ENCODE assay signal across 18 cellular contexts in genomic region chrX:17824980-17825379, GRCh38. TPM values are rescaled to one million over a fixed set of nuclear protein-coding genes. Genes with fewer than 3 reads are reported as not detected.
DNase-seq lines count a peak whose midpoint lies in the region; ATAC-seq and TF ChIP-seq lines count a peak whose summit lies in the region.
"Had no signal": no experiment of that assay in that cellular context is flagged by ENCODE, and none has a peak within 500 bp of the region (broad histone marks: within the 10 kb centered on the region; RNA-seq: fewer than 3 reads in every experiment).

No MANE protein-coding gene starts in this region.

- intact Hi-C loops in uterus (cut with DNase I; ENCODE audit: low total_unique reads), result no loop called here
- intact Hi-C loops in cardiac septum (cut with DNase I), result no loop called here

- DNase-seq in astrocyte of the cerebellum (ENCODE audit: low read depth), result peak; percentile 55
- peak; percentile 5 for DNase-seq in choroid plexus epithelial cell (ENCODE audit: low read depth)
- DNase-seq in fibroblast of the aortic adventitia (ENCODE audit: low read depth), result peak; percentile 15
- no peak for DNase-seq in uterus
- DNase-seq in cardiac septum (ENCODE audit: low spot score), result no peak
- no peak for DNase-seq in HUDEP-2 (lab: John Stamatoyannopoulos, UW; ENCODE audit: unreplicated experiment in 76 of 76)
- DNase-seq: 8988T; C1 segment of cervical spinal cord; Caco-2; CD4-positive, alpha-beta memory T cell; DMS153; DND-41; GM23248; H7; HCEC 1CT had no signal

- H3K9me3 ChIP-seq in uterus, result no peaks in the 10 kb centered on the region
- H3K9me3 ChIP-seq: A549, Caco-2 had no signal

- in situ Hi-C loops in astrocyte of the cerebellum (cut with HindIII; ENCODE audit: low sequenced_read_pairs), result no loop called here

- H3K36me3 ChIP-seq in uterus, result no peaks in the 10 kb centered on the region

- no peak for TF ChIP-seq POLR2A in uterus (IDR thresholded peaks at IDR 0.05)

- H3K4me3 ChIP-seq in astrocyte of the cerebellum (ENCODE audit: low read depth, low read length), result no peak overlapping the region
- H3K4me3 ChIP-seq in choroid plexus epithelial cell (ENCODE audit: low read depth, low read length), result no peak overlapping the region
- no peak overlapping the region for H3K4me3 ChIP-seq in fibroblast of the aortic adventitia (ENCODE audit: low read depth, low read length)
- H3K4me3 ChIP-seq in uterus, result no peak overlapping the region
- H3K4me3 ChIP-seq: A549, GM23248 had no signal

- peak overlapping the region; percentile 48 to 60 for H3K27ac ChIP-seq in uterus
- H3K27ac ChIP-seq: A549, GM23248 had no signal

- ATAC-seq in HG03196 (IDR thresholded peaks at IDR 0.05; ENCODE audit: unreplicated experiment) (no peak), HG03342 (IDR thresholded peaks at IDR 0.05; ENCODE audit: unreplicated experiment) (no peak)
- ATAC-seq: A549 had no signal

- peaks cover 0 to 14% of the 10 kb centered on the region in 2 donors for H3K4me1 ChIP-seq in uterus
- H3K4me1 ChIP-seq: A549, Caco-2 had no signal

- TF ChIP-seq CTCF in astrocyte of the cerebellum (IDR thresholded peaks at IDR 0.05; ENCODE audit: low read depth, low read length, missing control alignments), result no peak
- no peak for TF ChIP-seq CTCF in choroid plexus epithelial cell (conservative IDR thresholded peaks at IDR 0.05; ENCODE audit: low read depth, low read length)
- TF ChIP-seq CTCF in fibroblast of the aortic adventitia (IDR thresholded peaks at IDR 0.05; ENCODE audit: insufficient read depth, low read length), result no peak
- no peak for TF ChIP-seq CTCF in uterus (IDR thresholded peaks at IDR 0.05)

- H3K27me3 ChIP-seq in uterus, result no peaks in the 10 kb centered on the region

RNA-seq across cellular contexts. Expression of gene RAI2, which starts 36.1 kb away (rescaled TPM):
- 0.33 and 4.0 TPM in 2 replicates for total RNA-seq in fibroblast of the aortic adventitia (ENCODE audit: low replicate concordance)
- 10 to 100 TPM in 3 of 4 donors, 1 to 10 TPM in 1; 6.0 to 80.1 (median 27.5) TPM for total RNA-seq in uterus
- 37.5 TPM for total RNA-seq in cardiac septum
- total RNA-seq: GM23248 had no signal

Comparison
In these comparisons a context has a peak if more than half of its experiments do, and no peak if none do; other contexts are left out.
1. DNase-seq: peak in astrocyte of the cerebellum (single experiment), choroid plexus epithelial cell (single experiment) and fibroblast of the aortic adventitia (single experiment); none in uterus (0 of 2), cardiac septum (single experiment) and HUDEP-2 (0 of 76).